Comparison of ENCODE assay signal across 16 cellular contexts in the genomic region with DNA sequence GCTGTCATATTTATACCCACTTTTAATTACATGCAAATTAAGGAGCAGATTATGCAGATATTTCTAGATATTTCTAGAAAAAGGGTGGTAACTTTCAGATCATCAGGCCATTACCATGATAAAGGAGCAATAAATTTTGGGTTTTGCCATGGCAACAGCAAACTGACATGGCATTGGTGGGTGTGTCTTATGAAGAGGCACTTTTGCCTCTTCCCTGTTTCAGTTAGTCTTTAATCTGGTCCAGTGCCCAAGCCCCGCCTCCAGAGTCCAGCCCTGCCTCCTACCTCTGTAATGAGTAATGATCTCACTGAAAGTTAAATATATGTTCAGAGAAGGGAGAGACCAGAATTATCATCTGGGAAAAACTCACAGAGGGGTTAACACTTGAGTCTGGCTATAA.
"Had no signal": no experiment of that assay in that cellular context is flagged by ENCODE, and none has a peak within 500 bp of the region (broad histone marks: within the 10 kb centered on the region; RNA-seq: fewer than 3 reads in every experiment).

No MANE protein-coding gene starts in this region.

- DNase-seq: activated B cell treated with CpG ODN at 0.5 μM for 24 hours; activated CD4-positive, alpha-beta T cell treated with anti-CD3 and anti-CD28 coated beads, Interleukin-2, amount 10 ng/mL, durations not matched to agents 7 days and 5 days; activated CD8-positive, alpha-beta memory T cell treated with anti-CD3 and anti-CD28 coated beads for 24 hours; activated naive CD4-positive, alpha-beta T cell treated with anti-CD3 and anti-CD28 coated beads, Interleukin-2, amount 50 U/mL, for 16 hours; activated T-cell treated with anti-CD3 and anti-CD28 coated beads for 4 hours; adrenal gland; central memory CD4-positive, alpha-beta T cell; cortex of kidney; effector CD8-positive, alpha-beta T cell; gastrocnemius medialis; islet precursor cell; ovary; stimulated activated CD4-positive, alpha-beta T cell treated with anti-CD3 and anti-CD28 coated beads, Interleukin-4, amount 100 ng/mL, for 24 hours; testis had no signal

- H3K9me3 Mint-ChIP-seq: activated B cell treated with CpG ODN at 0.5 μM for 24 hours; activated CD4-positive, alpha-beta T cell treated with anti-CD3 and anti-CD28 coated beads, Interleukin-2, amount 10 ng/mL, durations not matched to agents 7 days and 5 days had no signal

- H3K27me3 Mint-ChIP-seq: activated B cell treated with CpG ODN at 0.5 μM for 24 hours; activated CD4-positive, alpha-beta T cell treated with anti-CD3 and anti-CD28 coated beads, Interleukin-2, amount 10 ng/mL, durations not matched to agents 7 days and 5 days had no signal

- H3K27ac ChIP-seq: adrenal gland, gastrocnemius medialis, neural progenitor cell, ovary, testis had no signal

- H3K27me3 ChIP-seq: adrenal gland, gastrocnemius medialis, neural progenitor cell, ovary, testis had no signal

- H3K9me3 ChIP-seq: adrenal gland, gastrocnemius medialis, ovary, testis had no signal

- H2AFZ ChIP-seq: neural progenitor cell had no signal

- ATAC-seq: gastrocnemius medialis had no signal

- H3K4me1 Mint-ChIP-seq: activated B cell treated with CpG ODN at 0.5 μM for 24 hours; activated CD4-positive, alpha-beta T cell treated with anti-CD3 and anti-CD28 coated beads, Interleukin-2, amount 10 ng/mL, durations not matched to agents 7 days and 5 days had no signal

- H3K36me3 Mint-ChIP-seq: neural progenitor cell had no signal

- H3K27ac Mint-ChIP-seq: activated B cell treated with CpG ODN at 0.5 μM for 24 hours; activated CD4-positive, alpha-beta T cell treated with anti-CD3 and anti-CD28 coated beads, Interleukin-2, amount 10 ng/mL, durations not matched to agents 7 days and 5 days; neural progenitor cell; stimulated activated naive CD8-positive, alpha-beta T cell treated with anti-CD3 and anti-CD28 coated beads, Interleukin-15, Interleukin-2, amounts not matched to agents 100 ng/mL and 50 ng/mL, for 24 hours had no signal

- H3K4me3 ChIP-seq: adrenal gland, gastrocnemius medialis, neural progenitor cell, ovary, testis had no signal

- H3K9ac ChIP-seq: neural progenitor cell had no signal

- H3K36me3 ChIP-seq: adrenal gland, gastrocnemius medialis, neural progenitor cell, ovary had no signal

- H3K4me1 ChIP-seq: adrenal gland, gastrocnemius medialis, testis had no signal

- H3K4me2 ChIP-seq: neural progenitor cell had no signal

- H3K4me3 Mint-ChIP-seq: activated B cell treated with CpG ODN at 0.5 μM for 24 hours; activated CD4-positive, alpha-beta T cell treated with anti-CD3 and anti-CD28 coated beads, Interleukin-2, amount 10 ng/mL, durations not matched to agents 7 days and 5 days; neural progenitor cell; stimulated activated naive CD8-positive, alpha-beta T cell treated with anti-CD3 and anti-CD28 coated beads, Interleukin-15, Interleukin-2, amounts not matched to agents 100 ng/mL and 50 ng/mL, for 24 hours had no signal
